1 cellular context compared by ENCODE assay signal in the genomic region with DNA sequence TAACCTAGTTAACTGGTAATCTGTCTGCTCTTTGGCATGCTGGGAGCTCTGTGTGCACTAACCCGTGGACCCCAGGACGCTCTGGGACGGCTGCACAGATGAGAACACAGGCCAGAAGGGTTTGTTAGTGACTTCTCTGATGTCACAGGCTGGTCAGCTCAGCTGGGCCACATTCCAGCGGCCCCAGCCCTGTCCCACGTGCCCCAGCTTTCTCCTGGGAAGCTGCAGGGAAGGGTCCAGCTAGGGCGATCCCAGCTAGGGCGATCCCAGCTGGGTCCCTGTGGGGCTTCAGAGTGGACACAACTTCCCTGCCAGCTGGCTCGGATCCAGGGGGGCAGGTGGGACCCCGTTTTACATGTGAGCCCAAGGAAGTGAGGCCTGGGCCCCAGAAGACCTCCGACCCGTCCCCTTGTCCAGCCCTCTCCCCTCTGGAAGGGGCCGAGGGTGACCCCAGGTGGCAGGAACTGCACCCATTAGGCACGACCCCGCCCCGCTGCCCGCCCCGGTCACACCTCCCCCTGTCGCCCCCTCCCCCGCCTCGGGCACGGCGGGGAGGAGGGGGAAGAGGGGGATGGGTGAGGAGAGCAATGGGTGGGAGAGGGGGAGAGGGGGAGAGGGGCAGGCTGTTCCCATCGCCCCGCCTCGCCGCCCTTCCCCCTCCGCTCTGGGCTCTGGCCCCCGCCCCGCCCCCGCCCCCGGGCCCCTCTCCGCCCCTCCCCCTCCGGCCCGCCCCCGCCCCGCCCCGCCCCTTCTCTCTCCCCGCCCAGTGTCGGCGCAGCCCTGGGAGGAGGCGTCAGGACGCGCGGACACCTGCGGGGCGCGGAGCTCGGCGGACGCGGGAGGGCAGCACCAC.
TF ChIP-seq lines count a peak whose summit lies in the region.

No MANE protein-coding gene starts in this region.

TF ChIP-seq in HepG2, 621 proteins besides CTCF, POLR2A, EP300 and RAD21 (continued from another document):
- TF ChIP-seq GZF1 (CRISPR knock-in tag; IDR thresholded peaks at IDR 0.05) (no peak), CBX2 (IDR thresholded peaks at IDR 0.05; ENCODE audit: low read depth, low read length) (no peak), CBX2 (CRISPR knock-in tag; IDR thresholded peaks at IDR 0.05; ENCODE audit: low read depth) (no peak), ZNF121 (CRISPR knock-in tag; IDR thresholded peaks at IDR 0.05) (peak; percentile 98)
